ENCODE assay signal across 8 cellular contexts in genomic region chrX:16671005-16671404, GRCh38. TPM values are rescaled to one million over a fixed set of nuclear protein-coding genes. Genes with fewer than 3 reads are reported as not detected.
A peak's percentile ranks its signal among the peaks of the same experiment; 100 is the strongest.
DNase-seq lines count a peak whose midpoint lies in the region; ATAC-seq and TF ChIP-seq lines count a peak whose summit lies in the region.

No MANE protein-coding gene starts in this region.

- H3K27me3 ChIP-seq in cardiac muscle cell (no peaks in the 10 kb centered on the region), right atrium auricular region (no peaks in the 10 kb centered on the region)

- ATAC-seq in GM21390 (IDR thresholded peaks at IDR 0.05; ENCODE audit: unreplicated experiment) (no peak), GM19452 (IDR thresholded peaks at IDR 0.05; ENCODE audit: unreplicated experiment) (no peak)

- H3K4me3 ChIP-seq in cardiac muscle cell (no peak overlapping the region), right atrium auricular region (no peak overlapping the region)

- H3K4me1 ChIP-seq in cardiac muscle cell (ENCODE audit: low read depth) (no peaks in the 10 kb centered on the region), right atrium auricular region (no peaks in the 10 kb centered on the region)

- H3K36me3 ChIP-seq in cardiac muscle cell (peaks cover 24% of the 10 kb centered on the region), right atrium auricular region (no peaks in the 10 kb centered on the region)

- no peak overlapping the region for H3K27ac ChIP-seq in cardiac muscle cell
- H3K27ac ChIP-seq in right atrium auricular region, result no peak overlapping the region

- H3K9me3 ChIP-seq in cardiac muscle cell (ENCODE audit: low read depth) (no peaks in the 10 kb centered on the region), right atrium auricular region (no peaks in the 10 kb centered on the region)

- TF ChIP-seq CTCF in cardiac muscle cell (IDR thresholded peaks at IDR 0.05; ENCODE audit: low read depth, low read length), result peak; percentile 29
- peak in 1 of 2 donors; percentile 58 for TF ChIP-seq CTCF in right atrium auricular region (IDR thresholded peaks at IDR 0.05)

- DNase-seq in cardiac muscle cell (ENCODE audit: low read depth in 1 of 2, low spot score in 1 of 2) (peak; percentile 48 to 74), right atrium auricular region (ENCODE audit: low spot score) (no peak), NCI-H1694 (lab: John Stamatoyannopoulos, UW) (peak; percentile 9), iris pigment epithelial cell (ENCODE audit: low read depth) (peak; percentile 75), occipital lobe (lab: John Stamatoyannopoulos, UW) (no peak)
- peak; percentile 19 for DNase-seq in activated naive CD4-positive, alpha-beta T cell treated with anti-CD3 and anti-CD28 coated beads, Interleukin-2, amount 50 U/mL, for 16 hours

RNA-seq across cellular contexts. Expression of gene S100G, which starts 21.0 kb away (rescaled TPM):
- total RNA-seq in cardiac muscle cell (not detected in 2 replicates), right atrium auricular region (not detected), occipital lobe (not detected)
- polyA plus RNA-seq in cardiac muscle cell, result not detected in 2 replicates

RNA-seq across cellular contexts. Expression of gene CTPS2, which starts 41.5 kb away (rescaled TPM):
- total RNA-seq in cardiac muscle cell (49.3 and 51.0 TPM in 2 replicates), right atrium auricular region (1 to 10 TPM; 4.4 to 4.8 TPM), occipital lobe (33.4 TPM)
- 37.4 and 50.9 TPM in 2 replicates for polyA plus RNA-seq in cardiac muscle cell

RNA-seq across cellular contexts. Expression of gene SYAP1, which starts 48.4 kb away (rescaled TPM):
- total RNA-seq in cardiac muscle cell, result 26.7 and 28.1 TPM in 2 replicates
- 27.5 and 40.2 TPM in 2 replicates for polyA plus RNA-seq in cardiac muscle cell
- total RNA-seq in right atrium auricular region, result 10 to 100 TPM; 16.9 to 17.6 TPM
- total RNA-seq in occipital lobe, result 25.0 TPM

Comparison
In these comparisons a context has a peak if more than half of its experiments do, and no peak if none do; other contexts are left out.
1. DNase-seq: peak in cardiac muscle cell (2 of 2), NCI-H1694 (single experiment), activated naive CD4-positive, alpha-beta T cell treated with anti-CD3 and anti-CD28 coated beads, Interleukin-2, amount 50 U/mL, for 16 hours (single experiment) and iris pigment epithelial cell (single experiment); none in right atrium auricular region (single experiment) and occipital lobe (single experiment).